10 cellular contexts compared by ENCODE assay signal in genomic region chr19:43474487-43474886, GRCh38. TPM values are rescaled to one million over a fixed set of nuclear protein-coding genes. Genes with fewer than 3 reads are reported as not detected.
DNase-seq lines count a peak whose midpoint lies in the region; ATAC-seq and TF ChIP-seq lines count a peak whose summit lies in the region.
"Had no signal": no experiment of that assay in that cellular context is flagged by ENCODE, and none has a peak within 500 bp of the region (broad histone marks: within the 10 kb centered on the region; RNA-seq: fewer than 3 reads in every experiment).

No MANE protein-coding gene starts in this region.

- 80% methylated on average over 3 of the region's 4 CpGs for WGBS in mammary epithelial cell (ENCODE audit: low coverage, missing lambda C conversion rate)
- 83 to 86% methylated on average over 3 of the region's 4 CpGs for WGBS in mesodermal cell (ENCODE audit: insufficient coverage in 2 of 2), 2 experiments

- no peaks in the 10 kb centered on the region for H3K27me3 Mint-ChIP-seq in activated naive CD4-positive, alpha-beta T cell treated with anti-CD3 and anti-CD28 coated beads, Interleukin-2, amount 50 U/mL, for 24 hours

- dilution Hi-C loops in mammary epithelial cell (cut with HindIII; ENCODE audit: low sequenced_read_pairs): no loop called here

- peaks cover 60% of the 10 kb centered on the region for H3K4me1 Mint-ChIP-seq in activated naive CD4-positive, alpha-beta T cell treated with anti-CD3 and anti-CD28 coated beads, Interleukin-2, amount 50 U/mL, for 24 hours

- H4K20me1 ChIP-seq in mammary epithelial cell (ENCODE audit: insufficient read depth, low read length): no peaks in the 10 kb centered on the region

- no peak overlapping the region for H2AFZ ChIP-seq in mammary epithelial cell (ENCODE audit: low read depth, low read length)

- TF ChIP-seq CTCF in mammary epithelial cell (conservative IDR thresholded peaks at IDR 0.05 in 1 of 2, IDR thresholded peaks at IDR 0.05 in 1 of 2; ENCODE audit: extremely low read depth in 1 of 2, insufficient read depth in 1 of 2, low read depth in 1 of 2, low read length in 2 of 2): no peak
- TF ChIP-seq CTCF in tibial artery (IDR thresholded peaks at IDR 0.05): no peak

- H3K9me3 ChIP-seq in mammary epithelial cell (replicated peaks; ENCODE audit: insufficient read depth, low read length): no peaks in the 10 kb centered on the region
- H3K9me3 ChIP-seq in mesodermal cell (ENCODE audit: control insufficient read depth, low read length): no peaks in the 10 kb centered on the region
- no peaks in the 10 kb centered on the region for H3K9me3 ChIP-seq in tibial artery

- no peak for DNase-seq in activated naive CD4-positive, alpha-beta T cell treated with anti-CD3 and anti-CD28 coated beads, Interleukin-2, amount 50 U/mL, for 16 hours
- no peak for DNase-seq in mammary epithelial cell
- no peak for DNase-seq in tibial artery
- no peak for DNase-seq in mucosa of gallbladder (ENCODE audit: low spot score)
- no peak for DNase-seq in A172 (ENCODE audit: low spot score)
- DNase-seq: KBM-7, NCI-H510A had no signal

- H3K4me1 ChIP-seq in mammary epithelial cell (ENCODE audit: insufficient read depth, low read length) (peaks cover 13% of the 10 kb centered on the region), mesodermal cell (ENCODE audit: control insufficient read depth, insufficient read depth, low read length, poor library complexity, severe bottlenecking) (peaks cover 3% of the 10 kb centered on the region), tibial artery (peaks cover 0 to 20% (median 9%) of the 10 kb centered on the region in 4 donors)

- H3K79me2 ChIP-seq in mammary epithelial cell (ENCODE audit: insufficient read depth, low read length): no peaks in the 10 kb centered on the region

- H3K9me3 Mint-ChIP-seq in activated naive CD4-positive, alpha-beta T cell treated with anti-CD3 and anti-CD28 coated beads, Interleukin-2, amount 50 U/mL, for 24 hours: peaks cover 3% of the 10 kb centered on the region

- H3K27ac Mint-ChIP-seq in activated naive CD4-positive, alpha-beta T cell treated with anti-CD3 and anti-CD28 coated beads, Interleukin-2, amount 50 U/mL, for 24 hours: peak overlapping the region; percentile 35

- intact Hi-C loops in mammary epithelial cell (cut with micrococcal nuclease) (no loop called here), tibial artery (cut with DNase I; ENCODE audit: low total_unique reads) (no loop called here)

- no peak overlapping the region for H3K4me3 ChIP-seq in mammary epithelial cell (replicated peaks in 1 of 3; ENCODE audit: insufficient read depth in 1 of 3, low read depth in 2 of 3, low read length in 3 of 3)
- peak overlapping the region; percentile 18 for H3K4me3 ChIP-seq in mesodermal cell (ENCODE audit: extremely low read depth, insufficient read depth, low read length, poor library complexity, severe bottlenecking)
- H3K4me3 ChIP-seq in tibial artery: peak overlapping the region; percentile 41 to 57

- H3K36me3 ChIP-seq in mammary epithelial cell (ENCODE audit: insufficient read depth, low read length): peaks cover 6% of the 10 kb centered on the region
- H3K36me3 ChIP-seq in mesodermal cell (ENCODE audit: control insufficient read depth, insufficient read depth, low read length): no peaks in the 10 kb centered on the region
- peaks cover 0 to 16% (median 0%) of the 10 kb centered on the region in 3 donors for H3K36me3 ChIP-seq in tibial artery

- no peak overlapping the region for H3K9ac ChIP-seq in mammary epithelial cell (ENCODE audit: insufficient read depth, low read length)

- ATAC-seq in GM18520 (IDR thresholded peaks at IDR 0.05; ENCODE audit: unreplicated experiment): no peak

- H3K27ac ChIP-seq in mammary epithelial cell (ENCODE audit: insufficient read depth, low read depth, low read length) (no peak overlapping the region), mesodermal cell (ENCODE audit: low read depth, low read length, severe bottlenecking) (no peak overlapping the region), tibial artery (peak overlapping the region; percentile 73 to 75)

- peak overlapping the region; percentile 16 for H3K4me3 Mint-ChIP-seq in activated naive CD4-positive, alpha-beta T cell treated with anti-CD3 and anti-CD28 coated beads, Interleukin-2, amount 50 U/mL, for 24 hours

- H3K4me2 ChIP-seq in mammary epithelial cell (ENCODE audit: insufficient read depth, low read depth, low read length): peak overlapping the region; percentile 73

- peaks cover 12% of the 10 kb centered on the region for H3K36me3 Mint-ChIP-seq in activated naive CD4-positive, alpha-beta T cell treated with anti-CD3 and anti-CD28 coated beads, Interleukin-2, amount 50 U/mL, for 24 hours

- CTCF ChIA-PET in mammary epithelial cell (lab: Charles Lee; ENCODE audit: low non-redundant PET): no interaction called here

- in situ Hi-C loops in mammary epithelial cell (cut with MboI; ENCODE audit: low sequenced_read_pairs in 2 of 2): no loop called here

- BruUV-seq in mammary epithelial cell (replicated peaks; lab: Mats Ljungman, UMichigan): no TSS peak

- H3K27me3 ChIP-seq in mammary epithelial cell (ENCODE audit: insufficient read depth, low read length) (no peaks in the 10 kb centered on the region), tibial artery (no peaks in the 10 kb centered on the region)

RNA-seq across cellular contexts. Expression of gene LYPD3, which starts 9.1 kb away (rescaled TPM):
- total RNA-seq in mammary epithelial cell (10 to 100 TPM in 1 of 2 donors, under 1 TPM in 1; 0.33 to 30.7 TPM), mucosa of gallbladder (1.6 TPM)
- polyA plus RNA-seq in mammary epithelial cell: 29.8 TPM
- 30.0 TPM for polyA minus RNA-seq in mammary epithelial cell
- 1.6 TPM for polyA plus RNA-seq in mesodermal cell (2013, experiment 1 of 2)
- 1.1 TPM for polyA plus RNA-seq in mesodermal cell (2013, experiment 2 of 2)
- total RNA-seq in A172 (2014; rRNA removed; shearing (Covaris generic)): 0.43 TPM in 1 of 2 replicates, not detected in the other

RNA-seq across cellular contexts. Expression of gene PHLDB3, which starts 30.1 kb away (rescaled TPM):
- total RNA-seq in mammary epithelial cell (10 to 100 TPM; 16.2 to 23.8 TPM), mucosa of gallbladder (35.3 TPM)
- 8.0 TPM for polyA plus RNA-seq in mammary epithelial cell
- polyA minus RNA-seq in mammary epithelial cell: 20.2 TPM
- 16.6 TPM for polyA plus RNA-seq in mesodermal cell (2013, experiment 1 of 2)
- polyA plus RNA-seq in mesodermal cell (2013, experiment 2 of 2): 13.9 TPM
- total RNA-seq in A172 (2014; rRNA removed; shearing (Covaris generic)): 9.8 and 10.9 TPM in 2 replicates

RNA-seq across cellular contexts. Expression of gene ETHE1, which starts 52.5 kb away (rescaled TPM):
- total RNA-seq in mammary epithelial cell: 100 to 1,000 TPM; 114 to 122 TPM
- 176 TPM for polyA plus RNA-seq in mammary epithelial cell
- 122 TPM for polyA minus RNA-seq in mammary epithelial cell
- 42.9 TPM for polyA plus RNA-seq in mesodermal cell (2013, experiment 1 of 2)
- 40.8 TPM for polyA plus RNA-seq in mesodermal cell (2013, experiment 2 of 2)
- total RNA-seq in mucosa of gallbladder: 55.4 TPM
- 44.0 and 45.7 TPM in 2 replicates for total RNA-seq in A172 (2014; rRNA removed; shearing (Covaris generic))

RNA-seq across cellular contexts. Expression of gene ZNF575, which starts 58.5 kb away (rescaled TPM):
- total RNA-seq in mammary epithelial cell (1 to 10 TPM in 1 of 2 donors, under 1 TPM in 1; 0.17 to 2.1 TPM), mucosa of gallbladder (4.1 TPM)
- 0.17 TPM for polyA plus RNA-seq in mammary epithelial cell
- not detected for polyA minus RNA-seq in mammary epithelial cell
- polyA plus RNA-seq in mesodermal cell (2013, experiment 1 of 2): 1.0 TPM
- 1.2 TPM for polyA plus RNA-seq in mesodermal cell (2013, experiment 2 of 2)
- total RNA-seq in A172 (2014; rRNA removed; shearing (Covaris generic)): 0.62 TPM in 1 of 2 replicates, not detected in the other

RNA-seq across cellular contexts. Expression of gene TEX101, which starts 59.8 kb away (rescaled TPM):
- total RNA-seq in mammary epithelial cell (not detected), mucosa of gallbladder (not detected)
- polyA plus RNA-seq in mammary epithelial cell: not detected
- polyA minus RNA-seq in mammary epithelial cell: not detected
- not detected for polyA plus RNA-seq in mesodermal cell (2013, experiment 1 of 2)
- polyA plus RNA-seq in mesodermal cell (2013, experiment 2 of 2): not detected
- total RNA-seq in A172 (2014; rRNA removed; shearing (Covaris generic)): not detected in 2 replicates

Comparison
In these comparisons a context has a peak if more than half of its experiments do, and no peak if none do; other contexts are left out.
1. H3K27ac ChIP-seq: peak in tibial artery (2 of 2); none in mammary epithelial cell (single experiment) and mesodermal cell (single experiment).
2. H3K4me3 ChIP-seq: peak in mesodermal cell (single experiment) and tibial artery (2 of 2); none in mammary epithelial cell (0 of 3).